8 cellular contexts compared by ENCODE assay signal in genomic region chr9:128159784-128160602, GRCh38. TPM values are rescaled to one million over a fixed set of nuclear protein-coding genes. Genes with fewer than 3 reads are reported as not detected.
DNase-seq lines count a peak whose midpoint lies in the region; ATAC-seq and TF ChIP-seq lines count a peak whose summit lies in the region.

Gene BBLN (plus strand): TSS chr9:128160265. CDS start chr9:128160408, 143 bp downstream.

- DNase-seq in CD14-positive monocyte (ENCODE audit: low spot score) (peak; percentile 89), HT-29 (ENCODE audit: low spot score) (peak; percentile 94), lung microvascular endothelial cell (ENCODE audit: low read depth in 2 of 2) (peak; percentile 90 to 95)
- DNase-seq in NK-92 treated with Interleukin-12 subunit alpha and Interleukin-12 subunit beta, amount 100 ng/mL, for 24 hours (lab: John Stamatoyannopoulos, UW) = peak; percentile 87
- peak; percentile 97 for DNase-seq in activated CD8-positive, alpha-beta memory T cell treated with anti-CD3 and anti-CD28 coated beads for 24 hours
- peak; percentile 89 for DNase-seq in effector CD4-positive, alpha-beta T cell
- peak; percentile 89 to 94 (median 89) for DNase-seq in stimulated activated CD4-positive, alpha-beta T cell treated with anti-CD3 and anti-CD28 coated beads, TNF-alpha, amount 100 ng/mL, for 4 hours (ENCODE audit: low read depth in 3 of 3)

- H3K4me3 Mint-ChIP-seq in CD14-positive monocyte = peak within 1 kb of the TSS; percentile 79 to 86

- H3K27me3 Mint-ChIP-seq in CD14-positive monocyte (ENCODE audit: low read depth in 3 of 3) = peaks cover 0 to 5% (median 1%) of the 10 kb centered on the region in 3 donors

- no peak for TF ChIP-seq CTCF in CD14-positive monocyte (IDR thresholded peaks at IDR 0.05)

- H3K9me3 Mint-ChIP-seq in CD14-positive monocyte = no peaks in the 10 kb centered on the region

- H3K4me1 Mint-ChIP-seq in CD14-positive monocyte = peaks cover 15% of the 10 kb centered on the region

- ATAC-seq in GM19455 (IDR thresholded peaks at IDR 0.05; ENCODE audit: unreplicated experiment) = peak; percentile 69

- H3K27ac Mint-ChIP-seq in CD14-positive monocyte = peak within 1 kb of the TSS; percentile 37 to 92 (median 76)

- peaks cover 16 to 26% of the 10 kb centered on the region in 2 donors for H3K36me3 Mint-ChIP-seq in CD14-positive monocyte

- intact Hi-C loops in CD14-positive monocyte (cut with micrococcal nuclease) = loop anchor here in 1 of 2 donors (2.0 kb wide), 1 partner anchor 59 kb away; no protein-coding TSS in a partner anchor

RNA-seq across cellular contexts. Expression of gene BBLN, which starts in this region (rescaled TPM):
- 10 to 100 TPM; 51.5 to 54.5 TPM for polyA plus RNA-seq in CD14-positive monocyte
- 439 and 565 TPM in 2 replicates for total RNA-seq in HT-29 (2014; rRNA removed; shearing (Covaris generic))
- total RNA-seq in lung microvascular endothelial cell = 31.8 and 48.2 TPM in 2 replicates

Comparison
In these comparisons a context has a peak if more than half of its experiments do, and no peak if none do; other contexts are left out.
1. Peak in every context shown above with its lines: DNase-seq and ATAC-seq.